ENCODE assay signal across 24 cellular contexts in the genomic region with DNA sequence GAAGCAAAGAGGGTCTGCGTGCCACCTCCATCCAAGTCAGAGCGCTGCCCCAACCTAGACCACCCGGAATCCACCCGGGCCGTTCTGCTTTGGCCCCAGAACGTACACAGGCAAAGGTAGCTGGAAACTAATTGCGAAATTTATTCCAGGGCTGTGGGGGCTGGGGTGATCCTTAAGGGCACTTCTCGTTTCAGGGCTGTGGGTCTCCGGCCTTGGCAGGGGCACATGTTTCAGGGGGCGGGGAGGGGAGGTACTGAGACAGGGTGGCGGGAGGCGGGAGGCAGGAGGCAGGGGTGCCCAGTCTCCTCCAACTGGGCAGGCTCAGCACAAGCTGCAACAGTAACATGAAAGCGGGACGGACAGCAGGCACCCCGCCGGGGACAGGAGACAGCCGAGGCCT. TPM values are rescaled to one million over a fixed set of nuclear protein-coding genes. Genes with fewer than 3 reads are reported as not detected.
"Had no signal": no experiment of that assay in that cellular context is flagged by ENCODE, and none has a peak within 500 bp of the region (broad histone marks: within the 10 kb centered on the region; RNA-seq: fewer than 3 reads in every experiment).

No MANE protein-coding gene starts in this region.

- H3K9me3 ChIP-seq: heart right ventricle, lower lobe of right lung, mucosa of descending colon, right lobe of liver, tibial artery had no signal

- H3K36me3 ChIP-seq: heart right ventricle, lower lobe of right lung, right lobe of liver, tibial artery had no signal

- ATAC-seq: activated T-cell treated with anti-CD3 and anti-CD28 coated beads, Interleukin-2, amount 50 U/mL, for 72 hours; lower lobe of right lung had no signal

- H3K4me1 ChIP-seq: lower lobe of right lung had no signal

- DNase-seq: activated CD4-positive, alpha-beta memory T cell treated with anti-CD3 and anti-CD28 coated beads, Interleukin-2, amount 10 ng/mL, durations not matched to agents 7 days and 5 days; activated CD4-positive, alpha-beta T cell treated with anti-CD3 and anti-CD28 coated beads for 48 hours; activated effector memory CD4-positive, alpha-beta T cell treated with anti-CD3 and anti-CD28 coated beads, Interleukin-2, amount 50 U/mL, for 16 hours; activated naive CD4-positive, alpha-beta T cell treated with anti-CD3 and anti-CD28 coated beads, Interleukin-2, amount 10 ng/mL, durations not matched to agents 7 days and 5 days; activated T-cell treated with anti-CD3 and anti-CD28 coated beads, Interleukin-2, amount 50 U/mL, for 72 hours; aorta; effector CD4-positive, alpha-beta T cell; heart right ventricle; lower lobe of right lung; right lobe of liver; stimulated activated CD4-positive, alpha-beta T cell treated with anti-CD3 and anti-CD28 coated beads, Interleukin-2, amount 100 ng/mL, for 24 hours; stimulated activated naive CD8-positive, alpha-beta T cell treated with anti-CD3 and anti-CD28 coated beads, Interleukin-15, amount 100 ng/mL, for 72 hours; tibial artery had no signal

- H3K27ac ChIP-seq: heart right ventricle, lower lobe of right lung, right lobe of liver, skin epidermis, tibial artery had no signal

- H3K4me3 ChIP-seq: heart right ventricle, lower lobe of right lung, mucosa of descending colon, right lobe of liver, skin epidermis, tibial artery had no signal

- FAIRE-seq: endometrium, keratinocyte had no signal

RNA-seq across cellular contexts. Expression of gene NR5A1, which starts 26.1 kb away (rescaled TPM):
- total RNA-seq: activated CD4-positive, alpha-beta memory T cell treated with anti-CD3 and anti-CD28 coated beads, Interleukin-2, amount 10 ng/mL, durations not matched to agents 7 days and 5 days; aorta; cardiac septum; chondrocyte; epithelial cell of proximal tubule; fibroblast of lung; heart right ventricle; left colon; lower lobe of right lung; omental fat pad; urinary bladder had no signal
- polyA plus RNA-seq: aorta, fibroblast of lung, keratinocyte, urinary bladder had no signal

RNA-seq across cellular contexts. Expression of gene ADGRD2, which starts 30.9 kb away (rescaled TPM):
- total RNA-seq: activated CD4-positive, alpha-beta memory T cell treated with anti-CD3 and anti-CD28 coated beads, Interleukin-2, amount 10 ng/mL, durations not matched to agents 7 days and 5 days; activated T-cell treated with anti-CD3 and anti-CD28 coated beads, Interleukin-2, amount 50 U/mL, for 72 hours; aorta; cardiac septum; chondrocyte; epithelial cell of proximal tubule; fibroblast of lung; left colon; lower lobe of right lung; mucosa of descending colon; omental fat pad; right lobe of liver; urinary bladder had no signal
- polyA plus RNA-seq: aorta, fibroblast of lung, keratinocyte, urinary bladder had no signal
